In the genomic region with DNA sequence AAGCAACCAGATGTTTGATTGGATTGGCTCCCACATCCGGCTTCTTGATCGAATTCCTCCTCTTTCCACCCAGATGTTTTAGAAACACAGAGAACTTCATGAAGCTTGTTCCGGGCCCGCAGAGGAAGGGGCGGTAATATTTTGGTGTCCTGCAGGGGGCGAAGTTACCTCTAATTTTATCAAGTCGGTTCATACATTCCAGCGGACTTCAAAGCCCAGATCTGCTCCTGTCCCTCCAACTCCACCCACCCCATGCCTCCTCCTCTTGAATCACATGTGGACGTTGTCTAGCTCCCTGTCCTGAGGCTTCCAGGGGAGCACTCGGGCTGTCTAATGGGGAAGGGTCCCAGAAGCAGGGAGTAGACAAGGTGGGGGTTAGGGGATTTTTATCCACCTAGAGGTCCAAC, we compare ENCODE assay signal across 9 cellular contexts. TPM values are rescaled to one million over a fixed set of nuclear protein-coding genes. Genes with fewer than 3 reads are reported as not detected.
A peak's percentile ranks its signal among the peaks of the same experiment; 100 is the strongest.
DNase-seq lines count a peak whose midpoint lies in the region; ATAC-seq and TF ChIP-seq lines count a peak whose summit lies in the region.
"Had no signal": no experiment of that assay in that cellular context is flagged by ENCODE, and none has a peak within 500 bp of the region (broad histone marks: within the 10 kb centered on the region; RNA-seq: fewer than 3 reads in every experiment).

No MANE protein-coding gene starts in this region.

- no peak overlapping the region for H3K9ac ChIP-seq in SK-N-SH
- H3K9ac ChIP-seq: BLaER1 had no signal

- H3K4me3 Mint-ChIP-seq in activated naive CD8-positive, alpha-beta T cell treated with anti-CD3 and anti-CD28 coated beads for 36 hours: no peak overlapping the region

- TF ChIP-seq POLR2A in heart left ventricle (IDR thresholded peaks at IDR 0.05): no peak

- H3K4me1 ChIP-seq in SK-N-SH (ENCODE audit: control insufficient read depth in 1 of 2, insufficient read depth in 2 of 2, low read depth in 1 of 2, low read length in 1 of 2) (peaks cover 3 to 7% of the 10 kb centered on the region in 2 experiments; a peak in 1 of 4 replicates), heart left ventricle (peaks cover 0 to 32% (median 17%) of the 10 kb centered on the region in 12 donors)

- H3K9me3 Mint-ChIP-seq in activated naive CD8-positive, alpha-beta T cell treated with anti-CD3 and anti-CD28 coated beads for 36 hours: no peaks in the 10 kb centered on the region

- peaks cover 5% of the 10 kb centered on the region for H3K4me1 Mint-ChIP-seq in activated naive CD8-positive, alpha-beta T cell treated with anti-CD3 and anti-CD28 coated beads for 36 hours

- TF ChIP-seq EP300 in SK-N-SH (IDR thresholded peaks at IDR 0.05; ENCODE audit: borderline replicate concordance in 1 of 2, low read depth in 1 of 2, low read length in 1 of 2): no peak

- H3K9me3 ChIP-seq in SK-N-SH: no peaks in the 10 kb centered on the region
- H3K9me3 ChIP-seq in heart left ventricle: no peaks in the 10 kb centered on the region
- H3K9me3 ChIP-seq: BLaER1 had no signal

- no peaks in the 10 kb centered on the region for H4K20me1 ChIP-seq in SK-N-SH (ENCODE audit: insufficient read depth)

- H3K36me3 ChIP-seq in SK-N-SH (replicated peaks in 1 of 2; ENCODE audit: control insufficient read depth in 1 of 2, insufficient read depth in 2 of 2, low read length in 1 of 2) (no peaks in the 10 kb centered on the region), heart left ventricle (no peaks in the 10 kb centered on the region)
- H3K36me3 ChIP-seq: BLaER1 had no signal

- CTCF ChIA-PET in SK-N-SH (lab: Yijun Ruan, JAX): interaction anchor here (0.7 to 3.2 kb wide), 24 partner anchors 9 to 463 kb away, joined by 3 to 18 read pairs (median 4); a partner anchor contains a TSS

- no peaks in the 10 kb centered on the region for H3F3A ChIP-seq in SK-N-SH (replicated peaks; ENCODE audit: insufficient read depth)

- DNase-seq in NCI-H1092 treated with DMSO at 0.1 percent for 48 hours (lab: John Stamatoyannopoulos, UW): peak; percentile 0
- DNase-seq in NCI-H1092 (lab: John Stamatoyannopoulos, UW): no peak
- peak; percentile 80 for DNase-seq in M059J (ENCODE audit: low read depth)
- peak; percentile 50 for DNase-seq in SK-N-SH
- DNase-seq in activated naive CD8-positive, alpha-beta T cell treated with anti-CD3 and anti-CD28 coated beads for 36 hours: peak; percentile 37
- DNase-seq in heart left ventricle: peak; percentile 65 to 83 (median 81)
- peak; percentile 77 for DNase-seq in renal cortical epithelial cell (ENCODE audit: low read depth)

- peaks cover 39% of the 10 kb centered on the region for H3K27me3 ChIP-seq in SK-N-SH (ENCODE audit: insufficient read depth)
- H3K27me3 ChIP-seq in heart left ventricle: peaks cover 4 to 43% (median 16%) of the 10 kb centered on the region in 9 donors

- H3K9me2 ChIP-seq in SK-N-SH: no peaks in the 10 kb centered on the region

- peaks cover 73% of the 10 kb centered on the region for H3K27me3 Mint-ChIP-seq in activated naive CD8-positive, alpha-beta T cell treated with anti-CD3 and anti-CD28 coated beads for 36 hours

- peak; percentile 69 for TF ChIP-seq CTCF in SK-N-SH (IDR thresholded peaks at IDR 0.05)
- peak; percentile 38 to 70 (median 60) for TF ChIP-seq CTCF in heart left ventricle (IDR thresholded peaks at IDR 0.05)

- WGBS in SK-N-SH (ENCODE audit: low lambda C conversion rate): 2% methylated on average over 10 of the region's 10 CpGs
- 1 to 5% (median 4%) methylated on average over 10 of the region's 10 CpGs for WGBS in heart left ventricle, 4 donors

- TF ChIP-seq RAD21 in SK-N-SH (IDR thresholded peaks at IDR 0.05; ENCODE audit: low read length): peak; percentile 51

- no peaks in the 10 kb centered on the region for H3K79me2 ChIP-seq in SK-N-SH (ENCODE audit: insufficient read depth)

- POLR2A ChIA-PET in SK-N-SH (lab: Yijun Ruan, JAX): no interaction called here

- no peaks in the 10 kb centered on the region for H3K36me3 Mint-ChIP-seq in activated naive CD8-positive, alpha-beta T cell treated with anti-CD3 and anti-CD28 coated beads for 36 hours

- H3K27ac Mint-ChIP-seq in activated naive CD8-positive, alpha-beta T cell treated with anti-CD3 and anti-CD28 coated beads for 36 hours: no peak overlapping the region

- intact Hi-C loops in heart left ventricle (cut with DNase I): loop anchor here in 9 of 10 donors (2.0 to 10.0 kb wide), 13 partner anchors 172 to 502 kb away; a partner anchor contains a TSS

- H2AFZ ChIP-seq in SK-N-SH (ENCODE audit: low read depth): no peak overlapping the region

- no peak overlapping the region for H3K4me2 ChIP-seq in SK-N-SH
- H3K4me2 ChIP-seq: BLaER1 had no signal

- H3K4me3 ChIP-seq in SK-N-SH (ENCODE audit: low read depth in 2 of 2, low read length in 1 of 2) (peak overlapping the region in 1 of 2 experiments; percentile 4; a peak in 1 of 4 replicates), heart left ventricle (no peak overlapping the region)
- H3K4me3 ChIP-seq: BLaER1 had no signal

- no peak overlapping the region for H3K27ac ChIP-seq in SK-N-SH (ENCODE audit: low read depth in 2 of 2, low read length in 1 of 2)
- no peak overlapping the region for H3K27ac ChIP-seq in heart left ventricle
- H3K27ac ChIP-seq: BLaER1 had no signal

- ATAC-seq in heart left ventricle: peak; percentile 47 to 67 (median 59)
- no peak for ATAC-seq in HG02884 (IDR thresholded peaks at IDR 0.05; ENCODE audit: unreplicated experiment)

TF ChIP-seq in SK-N-SH, 30 proteins besides CTCF, POLR2A, EP300 and RAD21:
- no peak for TF ChIP-seq CHD2 (IDR thresholded peaks at IDR 0.05; ENCODE audit: low read length, partially characterized antibody)
- TF ChIP-seq SMC3 (IDR thresholded peaks at IDR 0.05; ENCODE audit: low read depth, low read length): peak; percentile 34
- TF ChIP-seq NFIC (IDR thresholded peaks at IDR 0.05; ENCODE audit: borderline replicate concordance): no peak

RNA-seq across cellular contexts. Expression of a gene that starts 2.9 kb away (rescaled TPM):
- not detected in 2 replicates for total RNA-seq in M059J (2014; rRNA removed; shearing (Covaris generic))
- 0.03 TPM in 1 of 2 replicates, not detected in the other for polyA plus RNA-seq in SK-N-SH (2012; rRNA removed)
- polyA plus RNA-seq in SK-N-SH (2012; cell fraction: cytosol; rRNA removed): 0.03 TPM in 2 replicates
- polyA plus RNA-seq in SK-N-SH (2012; cell fraction: nucleus; rRNA removed): not detected in 2 replicates
- total RNA-seq in activated naive CD8-positive, alpha-beta T cell treated with anti-CD3 and anti-CD28 coated beads for 36 hours: not detected
- total RNA-seq in heart left ventricle: 1 to 10 TPM; 1.4 to 5.1 (median 2.9) TPM
- polyA plus RNA-seq in heart left ventricle: 1 to 10 TPM; 1.1 to 2.3 TPM
- 0.69 and 0.75 TPM in 2 replicates for total RNA-seq in renal cortical epithelial cell
